19 cellular contexts compared by ENCODE assay signal in genomic region chr1:44421374-44422028, GRCh38. TPM values are rescaled to one million over a fixed set of nuclear protein-coding genes. Genes with fewer than 3 reads are reported as not detected.
DNase-seq lines count a peak whose midpoint lies in the region; ATAC-seq, FAIRE-seq and TF ChIP-seq lines count a peak whose summit lies in the region.
"Had no signal": no experiment of that assay in that cellular context is flagged by ENCODE, and none has a peak within 500 bp of the region (broad histone marks: within the 10 kb centered on the region; RNA-seq: fewer than 3 reads in every experiment).

No MANE protein-coding gene starts in this region.

- no peak for ATAC-seq in HG02840 (IDR thresholded peaks at IDR 0.05; ENCODE audit: low FRiP score, unreplicated experiment)
- ATAC-seq: lower lobe of right lung, Right ventricle myocardium inferior, T-helper 17 cell had no signal

- H3K36me3 Mint-ChIP-seq in MCF 10A (ENCODE audit: insufficient read depth, unreplicated experiment) (no peaks in the 10 kb centered on the region), type B pancreatic cell (no peaks in the 10 kb centered on the region)
- H3K36me3 Mint-ChIP-seq: CD8-positive, alpha-beta memory T cell had no signal

- H3K36me3 ChIP-seq in mammary epithelial cell (ENCODE audit: insufficient read depth, low read length) (no peaks in the 10 kb centered on the region), endothelial cell of umbilical vein (ENCODE audit: control insufficient read depth in 2 of 2, extremely low read depth in 1 of 2, insufficient read depth in 2 of 2, low read length in 2 of 2) (no peaks in the 10 kb centered on the region), testis (ENCODE audit: low read depth, missing control alignments) (no peaks in the 10 kb centered on the region)
- H3K36me3 ChIP-seq: lower lobe of right lung, prostate gland had no signal

- H3K9ac ChIP-seq in mammary epithelial cell (ENCODE audit: insufficient read depth, low read length) (no peak overlapping the region), endothelial cell of umbilical vein (replicated peaks; ENCODE audit: extremely low read depth, insufficient read depth, low read length) (no peak overlapping the region)
- H3K9ac ChIP-seq: GM23248 had no signal

- H3K4me2 ChIP-seq in mammary epithelial cell (ENCODE audit: insufficient read depth, low read depth, low read length), result no peak overlapping the region
- peak overlapping the region; percentile 63 for H3K4me2 ChIP-seq in endothelial cell of umbilical vein (ENCODE audit: insufficient read depth, low read length)

- H3K27ac Mint-ChIP-seq in MCF 10A (ENCODE audit: low read depth, unreplicated experiment) (peak overlapping the region; percentile 32), type B pancreatic cell (peak overlapping the region; percentile 12)
- H3K27ac Mint-ChIP-seq: T-helper 17 cell had no signal

- H3K4me1 ChIP-seq in mammary epithelial cell (ENCODE audit: insufficient read depth, low read length) (peaks cover 28% of the 10 kb centered on the region), endothelial cell of umbilical vein (ENCODE audit: control insufficient read depth, extremely low read depth, insufficient read depth, low read length) (peaks cover 34% of the 10 kb centered on the region), testis (peaks cover 8% of the 10 kb centered on the region)
- H3K4me1 ChIP-seq: prostate gland had no signal

- CTCF ChIA-PET in MCF 10A (lab: Yijun Ruan, JAX), result interaction anchor here (0.5 to 1.5 kb wide), 3 partner anchors 43 to 256 kb away, joined by 3 to 5 read pairs (median 3); no protein-coding TSS in a partner anchor
- CTCF ChIA-PET in mammary epithelial cell (lab: Charles Lee; ENCODE audit: low non-redundant PET), result no interaction called here
- CTCF ChIA-PET in endothelial cell of umbilical vein (lab: Charles Lee), result interaction anchor here (1.0 to 3.2 kb wide), 6 partner anchors 9 to 79 kb away, joined by 3 to 23 read pairs (median 4); no protein-coding TSS in a partner anchor

- TF ChIP-seq CTCF in MCF 10A (IDR thresholded peaks at IDR 0.05; ENCODE audit: unreplicated experiment) (no peak), mammary epithelial cell (conservative IDR thresholded peaks at IDR 0.05 in 1 of 2, IDR thresholded peaks at IDR 0.05 in 1 of 2; ENCODE audit: extremely low read depth in 1 of 2, insufficient read depth in 1 of 2, low read depth in 1 of 2, low read length in 2 of 2) (no peak), endothelial cell of umbilical vein (IDR thresholded peaks at IDR 0.05; ENCODE audit: extremely low read depth in 1 of 2, insufficient read depth in 1 of 2, low read depth in 1 of 2, low read length in 2 of 2) (no peak), type B pancreatic cell (conservative IDR thresholded peaks at IDR 0.05) (no peak), testis (IDR thresholded peaks at IDR 0.05) (no peak), foreskin fibroblast (IDR thresholded peaks at IDR 0.05; ENCODE audit: low read depth, low read length) (no peak)

- H3K79me2 ChIP-seq in mammary epithelial cell (ENCODE audit: insufficient read depth, low read length), result no peaks in the 10 kb centered on the region
- H3K79me2 ChIP-seq in endothelial cell of umbilical vein (ENCODE audit: control insufficient read depth, insufficient read depth, low read length), result no peaks in the 10 kb centered on the region

- H3K4me3 Mint-ChIP-seq in MCF 10A (ENCODE audit: unreplicated experiment) (no peak overlapping the region), type B pancreatic cell (peak overlapping the region; percentile 56)
- H3K4me3 Mint-ChIP-seq: CD8-positive, alpha-beta memory T cell; T-helper 17 cell had no signal

- no peak overlapping the region for H3K4me3 ChIP-seq in mammary epithelial cell (replicated peaks in 1 of 3; ENCODE audit: insufficient read depth in 1 of 3, low read depth in 2 of 3, low read length in 3 of 3)
- no peak overlapping the region for H3K4me3 ChIP-seq in endothelial cell of umbilical vein (replicated peaks in 1 of 3; ENCODE audit: insufficient read depth in 1 of 3, low read depth in 1 of 3, low read length in 3 of 3)
- H3K4me3 ChIP-seq in testis, result no peak overlapping the region
- H3K4me3 ChIP-seq in foreskin fibroblast (ENCODE audit: low read depth in 1 of 2, low read length in 2 of 2), result no peak overlapping the region
- H3K4me3 ChIP-seq: GM23248, lower lobe of right lung, prostate gland had no signal

- no peak overlapping the region for H3K27ac ChIP-seq in mammary epithelial cell (ENCODE audit: insufficient read depth, low read depth, low read length)
- peak overlapping the region; percentile 35 for H3K27ac ChIP-seq in endothelial cell of umbilical vein (ENCODE audit: insufficient read depth, low read depth, low read length)
- no peak overlapping the region for H3K27ac ChIP-seq in testis
- H3K27ac ChIP-seq: GM23248, lower lobe of right lung, prostate gland had no signal

- H3K9me3 ChIP-seq in mammary epithelial cell (replicated peaks; ENCODE audit: insufficient read depth, low read length), result no peaks in the 10 kb centered on the region
- H3K9me3 ChIP-seq in endothelial cell of umbilical vein (replicated peaks; ENCODE audit: control insufficient read depth, insufficient read depth, low read length), result no peaks in the 10 kb centered on the region
- H3K9me3 ChIP-seq in testis, result no peaks in the 10 kb centered on the region
- H3K9me3 ChIP-seq: lower lobe of right lung, prostate gland had no signal

- no peaks in the 10 kb centered on the region for H4K20me1 ChIP-seq in mammary epithelial cell (ENCODE audit: insufficient read depth, low read length)
- no peaks in the 10 kb centered on the region for H4K20me1 ChIP-seq in endothelial cell of umbilical vein (replicated peaks; ENCODE audit: control insufficient read depth, extremely low read depth, insufficient read depth, low read length)

- H3K4me1 Mint-ChIP-seq in MCF 10A (ENCODE audit: insufficient read depth, unreplicated experiment), result peaks cover 30% of the 10 kb centered on the region
- peaks cover 32% of the 10 kb centered on the region for H3K4me1 Mint-ChIP-seq in type B pancreatic cell (ENCODE audit: unreplicated experiment)

- no TSS peak for BruUV-seq in MCF 10A (replicated peaks; lab: Mats Ljungman, UMichigan)
- BruUV-seq in mammary epithelial cell (replicated peaks; lab: Mats Ljungman, UMichigan), result no TSS peak
- no TSS peak for BruUV-seq in endothelial cell of umbilical vein (replicated peaks; lab: Mats Ljungman, UMichigan)

- TF ChIP-seq POLR2A in endothelial cell of umbilical vein (IDR thresholded peaks at IDR 0.05; ENCODE audit: low read depth, low read length), result no peak
- TF ChIP-seq POLR2A in testis (IDR thresholded peaks at IDR 0.05), result no peak

- in situ Hi-C loops in mammary epithelial cell (cut with MboI; ENCODE audit: low sequenced_read_pairs in 2 of 2), result no loop called here

- no peaks in the 10 kb centered on the region for H3K9me1 ChIP-seq in endothelial cell of umbilical vein (replicated peaks; ENCODE audit: control insufficient read depth, extremely low read depth, insufficient read depth, low read length)

- POLR2A ChIA-PET in MCF 10A (lab: Yijun Ruan, JAX), result interaction anchor here (0.7 to 4.1 kb wide), 5 partner anchors 64 to 135 kb away, joined by 3 to 26 read pairs (median 3); no protein-coding TSS in a partner anchor
- POLR2A ChIA-PET in endothelial cell of umbilical vein (lab: Charles Lee), result interaction anchor here (0.6 to 0.7 kb wide), 2 partner anchors 12 to 80 kb away, joined by 3 read pairs; no protein-coding TSS in a partner anchor

- no peak overlapping the region for H2AFZ ChIP-seq in mammary epithelial cell (ENCODE audit: low read depth, low read length)
- H2AFZ ChIP-seq in endothelial cell of umbilical vein (ENCODE audit: low read depth, low read length), result peak overlapping the region; percentile 49
- H2AFZ ChIP-seq: GM23248 had no signal

- FAIRE-seq in endothelial cell of umbilical vein (lab: Jason Lieb, UNC), result no peak

- DNase-seq in MCF 10A (ENCODE audit: unreplicated experiment), result no peak
- DNase-seq in mammary epithelial cell, result no peak
- DNase-seq in NCI-H524 treated with DMSO at 0.1 percent for 48 hours (lab: John Stamatoyannopoulos, UW), result peak; percentile 79
- DNase-seq in endothelial cell of umbilical vein (ENCODE audit: low read depth, low spot score), result no peak
- DNase-seq in type B pancreatic cell (ENCODE audit: extremely low spot score, unreplicated experiment), result no peak
- DNase-seq in testis, result no peak
- DNase-seq in foreskin fibroblast, result no peak
- DNase-seq: activated CD4-positive, CD25-positive, alpha-beta regulatory T cell treated with anti-CD3 and anti-CD28 coated beads, Interleukin-2, amount 50 U/mL, for 72 hours; activated effector memory CD4-positive, alpha-beta T cell treated with Interleukin-2 at 50 U/mL for 16 hours; CD8-positive, alpha-beta memory T cell; foreskin melanocyte; GM23248; lower lobe of right lung; NCI-H2081; stimulated activated naive CD4-positive, alpha-beta T cell; T-helper 17 cell had no signal

- no peaks in the 10 kb centered on the region for H3K27me3 Mint-ChIP-seq in MCF 10A (ENCODE audit: insufficient read depth, unreplicated experiment)
- H3K27me3 Mint-ChIP-seq in type B pancreatic cell, result peaks cover 84% of the 10 kb centered on the region

- WGBS in mammary epithelial cell (ENCODE audit: low coverage, missing lambda C conversion rate), result 73% methylated on average over 3 of the region's 5 CpGs
- 55 to 59% methylated on average over 5 of the region's 5 CpGs for WGBS in testis, 2 donors

- H3K27me3 ChIP-seq in mammary epithelial cell (ENCODE audit: insufficient read depth, low read length) (peaks cover 22% of the 10 kb centered on the region), endothelial cell of umbilical vein (ENCODE audit: control insufficient read depth in 2 of 2, insufficient read depth in 2 of 2, low read length in 2 of 2) (peaks cover 25 to 34% of the 10 kb centered on the region in 2 experiments), testis (no peaks in the 10 kb centered on the region)

- H3K9me3 Mint-ChIP-seq in MCF 10A (ENCODE audit: unreplicated experiment), result no peaks in the 10 kb centered on the region
- H3K9me3 Mint-ChIP-seq in type B pancreatic cell, result no peaks in the 10 kb centered on the region
- H3K9me3 Mint-ChIP-seq: CD8-positive, alpha-beta memory T cell had no signal

- intact Hi-C loops in MCF 10A (cut with micrococcal nuclease) (no loop called here), mammary epithelial cell (cut with micrococcal nuclease) (no loop called here), endothelial cell of umbilical vein (cut with micrococcal nuclease) (loop anchor here (1.0 to 2.0 kb wide), 3 partner anchors 16 to 79 kb away; partner anchors contain the start of gene RNF220), testis (cut with DNase I; ENCODE audit: low total_unique reads) (no loop called here)

- dilution Hi-C loops in mammary epithelial cell (cut with HindIII; ENCODE audit: low sequenced_read_pairs) (loop anchor here (5.0 to 10.0 kb wide), 2 partner anchors 53 to 96 kb away; no protein-coding TSS in a partner anchor), endothelial cell of umbilical vein (cut with MboI; ENCODE audit: extremely low pct_ligation_motif_present, low sequenced_read_pairs) (no loop called here)

RNA-seq across cellular contexts. Expression of gene RNF220, which starts 16.4 kb away (rescaled TPM):
- 65.4 and 67.1 TPM in 2 replicates for total RNA-seq in MCF 10A (2022)
- total RNA-seq in mammary epithelial cell, result 10 to 100 TPM; 56.4 to 62.8 TPM
- polyA plus RNA-seq in mammary epithelial cell, result 51.1 TPM
- polyA minus RNA-seq in mammary epithelial cell, result 23.9 TPM
- total RNA-seq in endothelial cell of umbilical vein, result 62.7 and 72.6 TPM in 2 replicates
- 64.1 and 66.6 TPM in 2 replicates for polyA plus RNA-seq in endothelial cell of umbilical vein
- polyA plus RNA-seq in endothelial cell of umbilical vein (2011; cell fraction: cytosol; rRNA removed), result 66.6 and 67.8 TPM in 2 replicates
- 78.6 and 81.5 TPM in 2 replicates for polyA plus RNA-seq in endothelial cell of umbilical vein (2011; cell fraction: nucleus; rRNA removed)
- 50.6 and 52.6 TPM in 2 replicates for polyA plus RNA-seq in endothelial cell of umbilical vein (2012)
- 39.6 and 40.4 TPM in 2 replicates for polyA minus RNA-seq in endothelial cell of umbilical vein
- polyA minus RNA-seq in endothelial cell of umbilical vein (2011; cell fraction: cytosol; rRNA and poly(A)+ RNA removed), result 28.3 TPM
- 16.6 and 17.3 TPM in 2 replicates for polyA minus RNA-seq in endothelial cell of umbilical vein (2011; cell fraction: nucleus; rRNA and poly(A)+ RNA removed)
- total RNA-seq in type B pancreatic cell (ENCODE audit: low replicate concordance), result 87.1 and 101 TPM in 2 replicates
- total RNA-seq in testis, result 100 to 1,000 TPM; 126 to 148 TPM
- 99.3 TPM for polyA plus RNA-seq in testis (ENCODE audit: insufficient read depth, low read depth, low replicate concordance)
